Comparison of ENCODE assay signal across 8 cellular contexts in the genomic region with DNA sequence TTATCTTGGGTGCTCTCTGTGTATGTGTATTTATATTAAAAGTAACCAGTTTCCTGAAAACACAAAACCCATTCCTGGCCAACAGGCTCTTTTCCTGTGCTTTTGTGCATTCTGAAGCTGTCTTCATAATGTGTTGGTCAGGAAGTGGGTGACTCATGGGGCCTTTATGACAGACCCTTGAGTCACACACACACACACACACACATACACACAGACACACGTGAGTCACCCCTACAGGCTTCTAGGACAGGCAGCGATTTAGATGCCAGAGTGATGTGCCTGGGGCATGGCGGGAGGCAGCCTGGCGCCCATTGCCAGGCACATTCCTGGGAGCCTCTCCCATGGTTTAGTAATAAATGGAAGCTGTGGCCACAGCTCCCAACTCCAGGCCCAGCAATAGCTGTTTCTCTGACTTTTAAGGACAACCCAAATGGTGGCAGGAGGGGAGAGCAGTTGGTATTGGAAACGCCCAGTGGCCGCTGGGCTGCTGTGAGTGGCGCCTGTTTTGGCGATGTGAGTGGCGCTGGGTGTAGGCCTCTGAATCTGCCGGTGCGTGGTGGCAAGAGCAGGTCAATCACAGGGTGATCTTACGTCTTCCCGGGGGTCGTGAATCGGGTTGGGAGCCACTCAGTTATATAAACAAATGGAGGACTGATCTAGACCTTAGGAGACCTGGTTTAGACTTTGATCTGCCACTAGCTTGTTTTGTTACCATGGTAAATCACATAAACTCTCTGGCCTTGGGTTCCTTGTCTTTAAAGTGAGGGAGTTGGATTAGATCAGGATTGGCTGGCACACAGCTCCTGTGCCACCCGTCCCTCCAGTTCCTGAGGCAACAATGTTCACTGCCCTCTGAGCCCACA.
DNase-seq lines count a peak whose midpoint lies in the region; ATAC-seq and TF ChIP-seq lines count a peak whose summit lies in the region.

No MANE protein-coding gene starts in this region.

- no peaks in the 10 kb centered on the region for H3K27me3 ChIP-seq in right atrium auricular region

- peaks cover 2% of the 10 kb centered on the region for H3K36me3 Mint-ChIP-seq in activated naive CD4-positive, alpha-beta T cell treated with anti-CD3 and anti-CD28 coated beads for 36 hours (ENCODE audit: low read depth)

- peaks cover 36% of the 10 kb centered on the region for H3K4me1 Mint-ChIP-seq in activated naive CD4-positive, alpha-beta T cell treated with anti-CD3 and anti-CD28 coated beads for 36 hours (ENCODE audit: low read depth)

- H3K4me3 Mint-ChIP-seq in activated naive CD4-positive, alpha-beta T cell treated with anti-CD3 and anti-CD28 coated beads for 36 hours: no peak overlapping the region

- ATAC-seq in HG03457 (IDR thresholded peaks at IDR 0.05; ENCODE audit: unreplicated experiment): no peak

- H3K27me3 Mint-ChIP-seq in activated naive CD4-positive, alpha-beta T cell treated with anti-CD3 and anti-CD28 coated beads for 36 hours (ENCODE audit: low read depth): no peaks in the 10 kb centered on the region

- no peak for TF ChIP-seq CTCF in right atrium auricular region (IDR thresholded peaks at IDR 0.05)

- CTCF ChIA-PET in activated naive CD4-positive, alpha-beta T cell treated with anti-CD3 and anti-CD28 coated beads for 36 hours (lab: Charles Lee): interaction anchor here (0.5 to 3.4 kb wide), 3 partner anchors 32 to 208 kb away, joined by 3 to 17 read pairs (median 6); no protein-coding TSS in a partner anchor

- H3K9me3 ChIP-seq in right atrium auricular region: no peaks in the 10 kb centered on the region

- H3K36me3 ChIP-seq in right atrium auricular region: no peaks in the 10 kb centered on the region

- H3K27ac Mint-ChIP-seq in activated naive CD4-positive, alpha-beta T cell treated with anti-CD3 and anti-CD28 coated beads for 36 hours: peak overlapping the region; percentile 65

- intact Hi-C loops in activated naive CD4-positive, alpha-beta T cell treated with anti-CD3 and anti-CD28 coated beads for 36 hours (cut with micrococcal nuclease): loop anchor here (1.0 to 2.0 kb wide), 5 partner anchors 57 to 934 kb away; partner anchors contain the start of genes ITGA6 and PDK1

- DNase-seq in EH (ENCODE audit: low read depth): peak; percentile 100
- DNase-seq in NOMO-1 treated with dmso at 0.1 percent for 144 hours (lab: John Stamatoyannopoulos, UW; ENCODE audit: unreplicated experiment): peak; percentile 85
- DNase-seq in activated naive CD4-positive, alpha-beta T cell treated with anti-CD3 and anti-CD28 coated beads for 36 hours: peak; percentile 77
- no peak for DNase-seq in right atrium auricular region (ENCODE audit: low spot score)
- peak; percentile 71 for DNase-seq in stimulated activated CD4-positive, alpha-beta T cell treated with anti-CD3 and anti-CD28 coated beads, Interleukin-1b, Interleukin-23, amount 100 ng/mL, for 48 hours
- DNase-seq in NCI-H524 treated with DMSO at 0.1 percent for 48 hours (lab: John Stamatoyannopoulos, UW): no peak
- no peak for DNase-seq in ecto neural progenitor cell (ENCODE audit: low spot score)

- peak overlapping the region; percentile 19 to 47 for H3K27ac ChIP-seq in right atrium auricular region

- no peak overlapping the region for H3K4me3 ChIP-seq in right atrium auricular region

- no peaks in the 10 kb centered on the region for H3K9me3 Mint-ChIP-seq in activated naive CD4-positive, alpha-beta T cell treated with anti-CD3 and anti-CD28 coated beads for 36 hours

- peaks cover 0 to 4% of the 10 kb centered on the region in 2 donors for H3K4me1 ChIP-seq in right atrium auricular region

Comparison
In these comparisons a context has a peak if more than half of its experiments do, and no peak if none do; other contexts are left out.
1. DNase-seq: peak in EH (single experiment), NOMO-1 treated with dmso at 0.1 percent for 144 hours (single experiment), activated naive CD4-positive, alpha-beta T cell treated with anti-CD3 and anti-CD28 coated beads for 36 hours (single experiment) and stimulated activated CD4-positive, alpha-beta T cell treated with anti-CD3 and anti-CD28 coated beads, Interleukin-1b, Interleukin-23, amount 100 ng/mL, for 48 hours (single experiment); none in right atrium auricular region (single experiment), NCI-H524 treated with DMSO at 0.1 percent for 48 hours (single experiment) and ecto neural progenitor cell (single experiment).